ENCODE assay signal across 1 cellular context in genomic region chr6:41936073-41936837, GRCh38.
TF ChIP-seq lines count a peak whose summit lies in the region.

No MANE protein-coding gene starts in this region.

TF ChIP-seq in HepG2, 621 proteins besides CTCF, POLR2A, EP300 and RAD21 (continued from another document and continues in another):
- TF ChIP-seq HNRNPK (IDR thresholded peaks at IDR 0.05; ENCODE audit: low read depth, low read length, poor library complexity, severe bottlenecking) (no peak), IKZF5 (CRISPR knock-in tag; IDR thresholded peaks at IDR 0.05) (peak; percentile 38; the same call in 1 of the 2 replicates), ZNF644 (CRISPR knock-in tag; IDR thresholded peaks at IDR 0.05; ENCODE audit: low read depth) (no peak), SNAI1 (CRISPR knock-in tag; IDR thresholded peaks at IDR 0.05; ENCODE audit: borderline replicate concordance) (0 out of 2 replicates have a peak, but pooled peaks have one; percentile 24), ZNF431 (CRISPR knock-in tag; IDR thresholded peaks at IDR 0.05; ENCODE audit: borderline replicate concordance, low read depth) (no peak), AHR (CRISPR knock-in tag; IDR thresholded peaks at IDR 0.05) (0 out of 2 replicates have a peak, but pooled peaks have one; percentile 13), CEBPG (CRISPR knock-in tag; IDR thresholded peaks at IDR 0.05) (peak; percentile 90), ATAD3A (CRISPR knock-in tag; IDR thresholded peaks at IDR 0.05) (no peak), ZNF788 (CRISPR knock-in tag; IDR thresholded peaks at IDR 0.05; ENCODE audit: borderline replicate concordance) (no peak), YEATS2 (CRISPR knock-in tag; IDR thresholded peaks at IDR 0.05; ENCODE audit: borderline replicate concordance) (0 out of 2 replicates have a peak, but pooled peaks have one; percentile 43), KDM5B (CRISPR knock-in tag; IDR thresholded peaks at IDR 0.05; ENCODE audit: borderline replicate concordance) (peak; percentile 57; the same call in 1 of the 2 replicates), RBFOX2 (IDR thresholded peaks at IDR 0.05; ENCODE audit: low read depth, low read length) (peak; percentile 0; the same call in 1 of the 2 replicates), POLR2AphosphoS5 (IDR thresholded peaks at IDR 0.05; ENCODE audit: low read depth, low read length) (peak; percentile 19; the same call in 1 of the 2 replicates), FOXO1 (CRISPR knock-in tag; IDR thresholded peaks at IDR 0.05) (no peak), ZMAT3 (CRISPR knock-in tag; conservative IDR thresholded peaks at IDR 0.05) (no peak), PLRG1 (conservative IDR thresholded peaks at IDR 0.05) (no peak), YEATS4 (CRISPR knock-in tag; IDR thresholded peaks at IDR 0.05; ENCODE audit: borderline replicate concordance) (no peak), SMARCE1 (IDR thresholded peaks at IDR 0.05; ENCODE audit: borderline replicate concordance) (no peak), MIXL1 (CRISPR knock-in tag; IDR thresholded peaks at IDR 0.05) (peak; percentile 21; the same call in 1 of the 2 replicates), MXD3 (CRISPR knock-in tag; IDR thresholded peaks at IDR 0.05) (0 out of 2 replicates have a peak, but pooled peaks have one; percentile 33), ZNF362 (CRISPR knock-in tag; IDR thresholded peaks at IDR 0.05; ENCODE audit: borderline replicate concordance) (no peak), NR0B2 (CRISPR knock-in tag; IDR thresholded peaks at IDR 0.05) (peak; percentile 53; the same call in 1 of the 2 replicates), MTA3 (CRISPR knock-in tag; IDR thresholded peaks at IDR 0.05) (no peak), SSRP1 (CRISPR knock-in tag; IDR thresholded peaks at IDR 0.05) (peak; percentile 52; the same call in 1 of the 2 replicates), ZNF576 (CRISPR knock-in tag; IDR thresholded peaks at IDR 0.05) (no peak), ARID4A (CRISPR knock-in tag; IDR thresholded peaks at IDR 0.05; ENCODE audit: borderline replicate concordance) (peak; percentile 19; the same call in 1 of the 2 replicates), EZH2 (conservative IDR thresholded peaks at IDR 0.05; ENCODE audit: low read depth, low read length) (no peak), RBM22 (optimal IDR thresholded peaks at IDR 0.05; ENCODE audit: low read length) (no peak), ELF1 (CRISPR knock-in tag; IDR thresholded peaks at IDR 0.05) (peak; percentile 25; the same call in 1 of the 2 replicates), RXRA (CRISPR knock-in tag; IDR thresholded peaks at IDR 0.05) (0 out of 2 replicates have a peak, but pooled peaks have one; percentile 34), RFXANK (CRISPR knock-in tag; IDR thresholded peaks at IDR 0.05) (0 out of 2 replicates have a peak, but pooled peaks have one; percentile 56), ZMYM4 (CRISPR knock-in tag; IDR thresholded peaks at IDR 0.05) (peak; percentile 27; the same call in 1 of the 2 replicates), ZNF501 (CRISPR knock-in tag; IDR thresholded peaks at IDR 0.05) (no peak), TERF1 (CRISPR knock-in tag; IDR thresholded peaks at IDR 0.05) (no peak), MTERF4 (CRISPR knock-in tag; IDR thresholded peaks at IDR 0.05) (0 out of 2 replicates have a peak, but pooled peaks have one; percentile 38), SMC3 (IDR thresholded peaks at IDR 0.05; ENCODE audit: low read length) (peak; percentile 83), PRDM4 (CRISPR knock-in tag; IDR thresholded peaks at IDR 0.05; ENCODE audit: borderline replicate concordance) (no peak), STAG1 (CRISPR knock-in tag; IDR thresholded peaks at IDR 0.05) (peak; percentile 69), TFDP1 (CRISPR knock-in tag; IDR thresholded peaks at IDR 0.05; ENCODE audit: borderline replicate concordance) (no peak), ZNF558 (CRISPR knock-in tag; IDR thresholded peaks at IDR 0.05; ENCODE audit: borderline replicate concordance) (no peak), ZNF274 (CRISPR knock-in tag; IDR thresholded peaks at IDR 0.05) (peak; percentile 30; the same call in 1 of the 2 replicates), SALL1 (CRISPR knock-in tag; IDR thresholded peaks at IDR 0.05) (no peak), JUN (CRISPR knock-in tag; IDR thresholded peaks at IDR 0.05) (no peak), TBX2 (CRISPR knock-in tag; IDR thresholded peaks at IDR 0.05; ENCODE audit: borderline replicate concordance) (peak; percentile 26; the same call in 1 of the 2 replicates), CREBL2 (CRISPR knock-in tag; IDR thresholded peaks at IDR 0.05; ENCODE audit: borderline replicate concordance) (no peak), ZNF484 (CRISPR knock-in tag; IDR thresholded peaks at IDR 0.05; ENCODE audit: borderline replicate concordance, low read depth) (no peak), ZNF460 (CRISPR knock-in tag; IDR thresholded peaks at IDR 0.05; ENCODE audit: borderline replicate concordance) (no peak), ZFYVE20 (CRISPR knock-in tag; IDR thresholded peaks at IDR 0.05; ENCODE audit: borderline replicate concordance, low read depth) (no peak), HOXA9 (CRISPR knock-in tag; IDR thresholded peaks at IDR 0.05; ENCODE audit: borderline replicate concordance) (no peak)
